In genomic region chr12:52506858-52507715, GRCh38 we compare ENCODE assay signal across 8 cellular contexts. TPM values are rescaled to one million over a fixed set of nuclear protein-coding genes. Genes with fewer than 3 reads are reported as not detected.
DNase-seq lines count a peak whose midpoint lies in the region.

No MANE protein-coding gene starts in this region.

- H4K91ac ChIP-seq in mesenchymal stem cell (ENCODE audit: low read length), result no peak overlapping the region

- no peak overlapping the region for H3K9ac ChIP-seq in mesenchymal stem cell (ENCODE audit: low read length)

- H3K27me3 ChIP-seq in mesenchymal stem cell (ENCODE audit: control insufficient read depth in 1 of 2, insufficient read depth in 1 of 2, low read length in 2 of 2), result peaks cover 6 to 38% of the 10 kb centered on the region in 2 experiments

- H2BK15ac ChIP-seq in mesenchymal stem cell (ENCODE audit: low read depth, poor library complexity, severe bottlenecking), result no peak overlapping the region

- H2BK5ac ChIP-seq in mesenchymal stem cell (ENCODE audit: low read depth, low read length, poor library complexity, severe bottlenecking), result no peak overlapping the region

- no peak overlapping the region for H2AK5ac ChIP-seq in mesenchymal stem cell (ENCODE audit: low read length, severe bottlenecking)

- H2AFZ ChIP-seq in mesenchymal stem cell (ENCODE audit: low read depth, low read length), result no peak overlapping the region

- H3K9me3 ChIP-seq in mesenchymal stem cell (ENCODE audit: control insufficient read depth, low read length), result no peaks in the 10 kb centered on the region

- no peak overlapping the region for H3K23ac ChIP-seq in mesenchymal stem cell (ENCODE audit: low read length in 2 of 2)

- no peak overlapping the region for H2BK12ac ChIP-seq in mesenchymal stem cell (ENCODE audit: low read length in 2 of 2)

- DNase-seq in SKM-1 treated with dmso at 0.1 percent for 144 hours (lab: John Stamatoyannopoulos, UW; ENCODE audit: unreplicated experiment), result peak; percentile 1
- DNase-seq in SKM-1 (lab: John Stamatoyannopoulos, UW; ENCODE audit: unreplicated experiment), result no peak
- peak; percentile 2 for DNase-seq in NCI-H748 treated with DMSO at 0.1 percent for 48 hours (lab: John Stamatoyannopoulos, UW)
- DNase-seq in dedifferentiated amniotic fluid mesenchymal stem cell (ENCODE audit: extremely low spot score), result peak; percentile 47
- DNase-seq in mesenchymal stem cell, result peak; percentile 53
- DNase-seq in T1000 (lab: John Stamatoyannopoulos, UW), result no peak
- no peak for DNase-seq in GM19240 (ENCODE audit: insufficient read length, low spot score)
- no peak for DNase-seq in Ammon's horn (ENCODE audit: low spot score)

- no peak overlapping the region for H3K27ac ChIP-seq in mesenchymal stem cell (ENCODE audit: low read length, poor library complexity, severe bottlenecking)

- H3K4me3 ChIP-seq in mesenchymal stem cell (ENCODE audit: insufficient read depth in 1 of 2, low read depth in 1 of 2, low read length in 2 of 2), result no peak overlapping the region

- H3K14ac ChIP-seq in mesenchymal stem cell (ENCODE audit: low read length in 2 of 2), result no peak overlapping the region

- H3K36me3 ChIP-seq in mesenchymal stem cell (ENCODE audit: control insufficient read depth in 1 of 2, insufficient read depth in 2 of 2, low read depth in 1 of 2, low read length in 2 of 2), result no peaks in the 10 kb centered on the region

- H3K4me1 ChIP-seq in mesenchymal stem cell (ENCODE audit: control insufficient read depth, insufficient read depth, low read depth, low read length), result no peaks in the 10 kb centered on the region

- no peak overlapping the region for H3K4me2 ChIP-seq in mesenchymal stem cell (ENCODE audit: low read length, poor library complexity, severe bottlenecking)

- H3K4ac ChIP-seq in mesenchymal stem cell (ENCODE audit: low read depth in 1 of 2, low read length in 2 of 2), result no peak overlapping the region

- H2BK120ac ChIP-seq in mesenchymal stem cell (ENCODE audit: low read depth, low read length), result no peak overlapping the region

- H3K18ac ChIP-seq in mesenchymal stem cell (ENCODE audit: low read depth in 1 of 2, low read length in 2 of 2), result no peak overlapping the region

- 31% methylated on average over 2 of the region's 4 CpGs for WGBS in mesenchymal stem cell

- no peaks in the 10 kb centered on the region for H3K79me1 ChIP-seq in mesenchymal stem cell (replicated peaks; ENCODE audit: low read length, poor library complexity, severe bottlenecking)

- H4K8ac ChIP-seq in mesenchymal stem cell (ENCODE audit: low read length), result no peak overlapping the region

RNA-seq across cellular contexts. Expression of gene KRT5, which starts 13.1 kb away (rescaled TPM):
- polyA plus RNA-seq in mesenchymal stem cell (2013, experiment 1 of 2), result not detected
- polyA plus RNA-seq in mesenchymal stem cell (2013, experiment 2 of 2), result not detected

RNA-seq across cellular contexts. Expression of gene KRT6A, which starts 14.0 kb away (rescaled TPM):
- polyA plus RNA-seq in mesenchymal stem cell (2013, experiment 1 of 2), result not detected
- polyA plus RNA-seq in mesenchymal stem cell (2013, experiment 2 of 2), result not detected

RNA-seq across cellular contexts. Expression of gene KRT6C, which starts 33.5 kb away (rescaled TPM):
- not detected for polyA plus RNA-seq in mesenchymal stem cell (2013, experiment 1 of 2)
- polyA plus RNA-seq in mesenchymal stem cell (2013, experiment 2 of 2), result not detected

RNA-seq across cellular contexts. Expression of gene KRT71, which starts 45.9 kb away (rescaled TPM):
- polyA plus RNA-seq in mesenchymal stem cell (2013, experiment 1 of 2), result not detected
- polyA plus RNA-seq in mesenchymal stem cell (2013, experiment 2 of 2), result not detected

RNA-seq across cellular contexts. Expression of gene KRT6B, which starts 55.1 kb away (rescaled TPM):
- not detected for polyA plus RNA-seq in mesenchymal stem cell (2013, experiment 1 of 2)
- not detected for polyA plus RNA-seq in mesenchymal stem cell (2013, experiment 2 of 2)

Comparison
In these comparisons a context has a peak if more than half of its experiments do, and no peak if none do; other contexts are left out.
1. DNase-seq: peak in SKM-1 treated with dmso at 0.1 percent for 144 hours (single experiment), NCI-H748 treated with DMSO at 0.1 percent for 48 hours (single experiment), dedifferentiated amniotic fluid mesenchymal stem cell (single experiment) and mesenchymal stem cell (single experiment); none in SKM-1 (single experiment), T1000 (single experiment), GM19240 (single experiment) and Ammon's horn (single experiment).